34 cellular contexts compared by ENCODE assay signal in genomic region chr3:18611991-18612390, GRCh38.
"Had no signal": no experiment of that assay in that cellular context is flagged by ENCODE, and none has a peak within 500 bp of the region (broad histone marks: within the 10 kb centered on the region; RNA-seq: fewer than 3 reads in every experiment).

No MANE protein-coding gene starts in this region.

- H3K27ac ChIP-seq: KMS-11 had no signal

- H3K36me3 ChIP-seq: MG63 had no signal

- H3K9me3 ChIP-seq: MG63 had no signal

- H3K4me3 ChIP-seq: MG63 had no signal

- DNase-seq: Karpas-422, Kasumi-1, KBM-7, KG1, MG63, MM.1S, MV-4-11, NCI-H1048, NCI-H1092, NCI-H1092 treated with DMSO at 0.1 percent for 48 hours, NCI-H1105, NCI-H1105 treated with DMSO at 0.1 percent for 48 hours, NCI-H1417, NCI-H1417 treated with DMSO at 0.1 percent for 48 hours, NCI-H1436, NCI-H1436 treated with DMSO at 0.1 percent for 48 hours, NCI-H146, NCI-H1694, NCI-H187, NCI-H187 treated with DMSO at 0.1 percent for 48 hours, NCI-H1930, NCI-H2029, NCI-H2029 treated with DMSO at 0.1 percent for 48 hours, NCI-H2081, NCI-H2081 treated with DMSO at 0.1 percent for 48 hours, NCI-H2107, NCI-H2171, NCI-H2171 treated with DMSO at 0.1 percent for 48 hours, NCI-H2227 treated with DMSO at 0.1 percent for 48 hours, NCI-H226, NCI-H345, NCI-H446, NCI-H446 treated with DMSO at 0.1 percent for 48 hours had no signal

- H3K27me3 ChIP-seq: MG63 had no signal
